ENCODE assay signal across 23 cellular contexts in genomic region chr4:108902769-108903168, GRCh38.
DNase-seq lines count a peak whose midpoint lies in the region; ATAC-seq, FAIRE-seq and TF ChIP-seq lines count a peak whose summit lies in the region.
"Had no signal": no experiment of that assay in that cellular context is flagged by ENCODE, and none has a peak within 500 bp of the region (broad histone marks: within the 10 kb centered on the region; RNA-seq: fewer than 3 reads in every experiment).

No MANE protein-coding gene starts in this region.

- no peaks in the 10 kb centered on the region for H3K9me3 ChIP-seq in neuronal stem cell (replicated peaks in 1 of 2; ENCODE audit: control insufficient read depth in 2 of 2, insufficient read depth in 1 of 2, low read depth in 1 of 2, low read length in 2 of 2)
- H3K9me3 ChIP-seq: ascending aorta, vagina had no signal

- no peaks in the 10 kb centered on the region for H3K36me3 ChIP-seq in neuronal stem cell (replicated peaks in 1 of 2; ENCODE audit: control insufficient read depth in 2 of 2, insufficient read depth in 2 of 2, low read length in 2 of 2)
- H3K36me3 ChIP-seq: ascending aorta, vagina had no signal

- in situ Hi-C loops in SK-MEL-5 (cut with HindIII; ENCODE audit: low pct_unique_long_range_greater_than_20kb, low sequenced_read_pairs) = no loop called here

- FAIRE-seq in D721Med (lab: Jason Lieb, UNC) = no peak
- FAIRE-seq: GM12891 had no signal

- no CpG with 5 or more reads among the region's 3 CpGs for WGBS in neuronal stem cell (ENCODE audit: extremely low coverage in 2 of 2, insufficient read length in 2 of 2, insufficient replicate concordance in 1 of 2), 2 donors

- H3K27me3 ChIP-seq in neuronal stem cell (ENCODE audit: control insufficient read depth in 3 of 3, insufficient read depth in 3 of 3, low read depth in 1 of 3, low read length in 3 of 3) = no peaks in the 10 kb centered on the region
- H3K27me3 ChIP-seq: ascending aorta, vagina had no signal

- H3K36me3 Mint-ChIP-seq in HFFc6 (ENCODE audit: low read depth) = no peaks in the 10 kb centered on the region
- H3K36me3 Mint-ChIP-seq: naive thymus-derived CD8-positive, alpha-beta T cell had no signal

- no peak overlapping the region for H2BK120ac ChIP-seq in neuronal stem cell (ENCODE audit: low read depth, low read length)

- H2AFZ ChIP-seq in neuronal stem cell (ENCODE audit: low read length) = no peak overlapping the region
- H2AFZ ChIP-seq: GM23338 had no signal

- no peak overlapping the region for H3K27ac Mint-ChIP-seq in HFFc6
- H3K27ac Mint-ChIP-seq: activated CD4-positive, alpha-beta memory T cell treated with anti-CD3 and anti-CD28 coated beads, Interleukin-2, amount 10 ng/mL, durations not matched to agents 7 days and 5 days; activated T-helper 2 cell treated with anti-CD3 and anti-CD28 coated beads, Interferon-gamma antibody, Interleukin-2, Interleukin-4, amounts not matched to agents 10 μg/mL and 5 μg/mL and 100 μg/mL, durations not matched to agents 14 hours and 24 hours and 36 hours; B cell; GM23338; naive thymus-derived CD8-positive, alpha-beta T cell had no signal

- no peak overlapping the region for H3K14ac ChIP-seq in neuronal stem cell (ENCODE audit: low read length)

- H3K4me2 ChIP-seq in neuronal stem cell (ENCODE audit: insufficient read depth, low read length, poor library complexity, severe bottlenecking) = no peak overlapping the region
- H3K4me2 ChIP-seq: GM23338 had no signal

- TF ChIP-seq CTCF in HFFc6 (IDR thresholded peaks at IDR 0.05) (no peak), D721Med (IDR thresholded peaks at IDR 0.05; ENCODE audit: insufficient read depth, missing control alignments) (no peak)

- no peak overlapping the region for H3K9ac ChIP-seq in neuronal stem cell (ENCODE audit: low read depth, low read length, poor library complexity)

- no peaks in the 10 kb centered on the region for H3K27me3 Mint-ChIP-seq in HFFc6 (ENCODE audit: insufficient read depth)
- H3K27me3 Mint-ChIP-seq: B cell; naive thymus-derived CD8-positive, alpha-beta T cell had no signal

- H3K27ac ChIP-seq in neuronal stem cell (replicated peaks; ENCODE audit: low read length) = no peak overlapping the region
- H3K27ac ChIP-seq: ascending aorta, HL-60, vagina had no signal

- H2AK5ac ChIP-seq in neuronal stem cell (ENCODE audit: low read depth, low read length) = no peak overlapping the region

- no peak overlapping the region for H4K8ac ChIP-seq in neuronal stem cell (ENCODE audit: low read depth, low read length)

- DNase-seq in SK-MEL-5 (ENCODE audit: low read depth, low spot score) (peak; percentile 61), HFFc6 (no peak), neuronal stem cell (ENCODE audit: low spot score) (no peak), D721Med (ENCODE audit: insufficient read length, low spot score) (no peak), Ammon's horn (ENCODE audit: low spot score) (no peak)
- DNase-seq: activated CD4-positive, alpha-beta memory T cell treated with anti-CD3 and anti-CD28 coated beads, Interleukin-2, amount 10 ng/mL, durations not matched to agents 7 days and 5 days; dermis blood vessel endothelial cell; DMS79 treated with DMSO at 0.1 percent for 48 hours; Karpas-422; left ventricle myocardium superior; naive thymus-derived CD8-positive, alpha-beta T cell; NCI-H2029 treated with DMSO at 0.1 percent for 48 hours; stimulated activated CD4-positive, alpha-beta T cell treated with anti-CD3 and anti-CD28 coated beads, Interleukin-1b, Interleukin-23, amount 100 ng/mL, for 48 hours had no signal

- H3K79me1 ChIP-seq in neuronal stem cell (ENCODE audit: low read depth, low read length) = no peaks in the 10 kb centered on the region

- H3K4me3 Mint-ChIP-seq in HFFc6 = no peak overlapping the region
- H3K4me3 Mint-ChIP-seq: activated CD4-positive, alpha-beta memory T cell treated with anti-CD3 and anti-CD28 coated beads, Interleukin-2, amount 10 ng/mL, durations not matched to agents 7 days and 5 days; B cell; GM23338; naive thymus-derived CD8-positive, alpha-beta T cell had no signal

- H3K4me3 ChIP-seq in neuronal stem cell (ENCODE audit: low read length in 2 of 2) = no peak overlapping the region
- H3K4me3 ChIP-seq: ascending aorta, GM23338, vagina had no signal

- H3K9me3 Mint-ChIP-seq in HFFc6 = no peaks in the 10 kb centered on the region
- H3K9me3 Mint-ChIP-seq: activated CD4-positive, alpha-beta memory T cell treated with anti-CD3 and anti-CD28 coated beads, Interleukin-2, amount 10 ng/mL, durations not matched to agents 7 days and 5 days; activated T-helper 2 cell treated with anti-CD3 and anti-CD28 coated beads, Interferon-gamma antibody, Interleukin-2, Interleukin-4, amounts not matched to agents 10 μg/mL and 5 μg/mL and 100 μg/mL, durations not matched to agents 14 hours and 24 hours and 36 hours; GM23338; naive thymus-derived CD8-positive, alpha-beta T cell had no signal

- no peak overlapping the region for H2BK5ac ChIP-seq in neuronal stem cell (ENCODE audit: low read length)

- peaks cover 9 to 25% of the 10 kb centered on the region in 2 donors for H3K4me1 ChIP-seq in neuronal stem cell (ENCODE audit: control insufficient read depth in 2 of 2, insufficient read depth in 1 of 2, low read depth in 1 of 2, low read length in 2 of 2)
- H3K4me1 ChIP-seq: ascending aorta, vagina had no signal

- H3K4ac ChIP-seq in neuronal stem cell (ENCODE audit: low read length) = no peak overlapping the region

- H3K18ac ChIP-seq in neuronal stem cell (ENCODE audit: low read length) = no peak overlapping the region

- no peak overlapping the region for H3K23ac ChIP-seq in neuronal stem cell (ENCODE audit: low read depth, low read length, poor library complexity)

- H2BK15ac ChIP-seq in neuronal stem cell (ENCODE audit: low read length) = no peak overlapping the region

- peaks cover 19% of the 10 kb centered on the region for H3K4me1 Mint-ChIP-seq in HFFc6 (ENCODE audit: low read depth)
- H3K4me1 Mint-ChIP-seq: B cell; naive thymus-derived CD8-positive, alpha-beta T cell had no signal

- H2BK12ac ChIP-seq in neuronal stem cell (ENCODE audit: low read length) = no peak overlapping the region

- H4K91ac ChIP-seq in neuronal stem cell (ENCODE audit: low read depth, low read length, poor library complexity) = no peak overlapping the region

- peak; percentile 94 for ATAC-seq in GM18867 (IDR thresholded peaks at IDR 0.05; ENCODE audit: unreplicated experiment)
- peak; percentile 95 for ATAC-seq in GM21529 (IDR thresholded peaks at IDR 0.05; ENCODE audit: unreplicated experiment)
- peak; percentile 67 for ATAC-seq in HG03097 (IDR thresholded peaks at IDR 0.05; ENCODE audit: low FRiP score, unreplicated experiment)
- ATAC-seq: GM23338; left ventricle myocardium superior; naive thymus-derived CD8-positive, alpha-beta T cell had no signal
